ENCODE assay signal across 8 cellular contexts in genomic region chr13:102870677-102871415, GRCh38. TPM values are rescaled to one million over a fixed set of nuclear protein-coding genes. Genes with fewer than 3 reads are reported as not detected.
DNase-seq lines count a peak whose midpoint lies in the region; ATAC-seq, FAIRE-seq and TF ChIP-seq lines count a peak whose summit lies in the region.

No MANE protein-coding gene starts in this region.

- no peaks in the 10 kb centered on the region for H3K27me3 Mint-ChIP-seq in osteocyte (ENCODE audit: unreplicated experiment)

- DNase-seq in Daoy (ENCODE audit: low read depth) (peak; percentile 42), RCC 7860 (ENCODE audit: low spot score) (peak; percentile 6), germinal center (ENCODE audit: low spot score) (peak; percentile 70), osteocyte (ENCODE audit: extremely low spot score, unreplicated experiment) (no peak), NCI-H774 (lab: John Stamatoyannopoulos, UW) (no peak)
- peak; percentile 39 for DNase-seq in activated naive CD4-positive, alpha-beta T cell treated with anti-CD3 and anti-CD28 coated beads, Interleukin-2, amount 50 U/mL, for 16 hours

- no peak overlapping the region for H3K4me3 Mint-ChIP-seq in osteocyte (ENCODE audit: unreplicated experiment)

- peaks cover 5% of the 10 kb centered on the region for H3K4me1 Mint-ChIP-seq in osteocyte (ENCODE audit: unreplicated experiment)

- TF ChIP-seq CTCF in osteocyte (IDR thresholded peaks at IDR 0.05) = peak; percentile 84

- no peaks in the 10 kb centered on the region for H3K9me3 Mint-ChIP-seq in osteocyte (ENCODE audit: unreplicated experiment)

- peaks cover 47% of the 10 kb centered on the region for H3K36me3 Mint-ChIP-seq in osteocyte (ENCODE audit: unreplicated experiment)

- no peak for FAIRE-seq in RCC 7860 (lab: Jason Lieb, UNC)

- peak; percentile 61 for ATAC-seq in GM19463 (IDR thresholded peaks at IDR 0.05; ENCODE audit: unreplicated experiment)
- peak; percentile 83 for ATAC-seq in HG03571 (IDR thresholded peaks at IDR 0.05; ENCODE audit: unreplicated experiment)

- peak overlapping the region; percentile 46 for H3K27ac Mint-ChIP-seq in osteocyte (ENCODE audit: unreplicated experiment)

RNA-seq across cellular contexts. Expression of gene ERCC5, which starts 25.0 kb away (rescaled TPM):
- total RNA-seq in Daoy (2014; rRNA removed; shearing (Covaris generic)) = 29.2 and 44.1 TPM in 2 replicates
- 48.9 and 52.1 TPM in 2 replicates for total RNA-seq in osteocyte

Comparison
In these comparisons a context has a peak if more than half of its experiments do, and no peak if none do; other contexts are left out.
1. DNase-seq: peak in Daoy (single experiment), RCC 7860 (single experiment), activated naive CD4-positive, alpha-beta T cell treated with anti-CD3 and anti-CD28 coated beads, Interleukin-2, amount 50 U/mL, for 16 hours (single experiment) and germinal center (single experiment); none in osteocyte (single experiment) and NCI-H774 (single experiment).